In the genomic region with DNA sequence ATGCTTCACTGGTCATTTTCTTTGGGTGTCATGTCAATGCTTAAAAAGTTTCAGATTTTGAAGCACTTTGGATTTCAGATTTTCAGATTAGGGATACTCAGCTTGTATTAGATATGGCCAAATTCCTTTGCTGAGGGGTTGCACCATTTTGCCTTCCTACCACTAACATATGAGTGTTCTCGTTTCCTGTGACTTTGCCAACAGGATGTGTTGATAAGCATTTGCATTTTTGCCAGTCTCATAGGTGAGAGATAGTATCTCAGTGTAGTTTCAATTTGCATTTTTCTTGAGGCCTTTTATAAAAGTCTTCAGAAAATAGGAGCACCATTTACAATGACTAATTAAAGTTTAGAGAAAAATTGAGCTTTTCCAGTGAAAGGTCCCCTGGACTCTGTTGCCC, we compare ENCODE assay signal across 13 cellular contexts.
DNase-seq lines count a peak whose midpoint lies in the region; ATAC-seq and TF ChIP-seq lines count a peak whose summit lies in the region.
"Had no signal": no experiment of that assay in that cellular context is flagged by ENCODE, and none has a peak within 500 bp of the region (broad histone marks: within the 10 kb centered on the region; RNA-seq: fewer than 3 reads in every experiment).

No MANE protein-coding gene starts in this region.

- intact Hi-C loops in esophagus squamous epithelium (cut with DNase I), result no loop called here

- no peak overlapping the region for H3K27ac Mint-ChIP-seq in activated T-cell treated with anti-CD3 and anti-CD28 coated beads, Interleukin-2, amount 50 U/mL, for 72 hours
- peak overlapping the region; percentile 41 for H3K27ac Mint-ChIP-seq in activated naive CD8-positive, alpha-beta T cell
- H3K27ac Mint-ChIP-seq in stimulated activated effector memory CD8-positive, alpha-beta T cell treated with anti-CD3 and anti-CD28 coated beads, Interleukin-12 subunit alpha, Interleukin-12 subunit beta, amount 100 ng/mL, for 72 hours, result peak overlapping the region; percentile 45
- H3K27ac Mint-ChIP-seq: progenitor cell of endocrine pancreas had no signal

- peaks cover 14% of the 10 kb centered on the region for H3K27me3 Mint-ChIP-seq in activated T-cell treated with anti-CD3 and anti-CD28 coated beads, Interleukin-2, amount 50 U/mL, for 72 hours (ENCODE audit: low read depth)
- H3K27me3 Mint-ChIP-seq in activated naive CD8-positive, alpha-beta T cell, result no peaks in the 10 kb centered on the region
- H3K27me3 Mint-ChIP-seq: progenitor cell of endocrine pancreas had no signal

- H3K27ac ChIP-seq in esophagus squamous epithelium, result peak overlapping the region in 1 of 4 donors; percentile 6

- H3K36me3 Mint-ChIP-seq in activated T-cell treated with anti-CD3 and anti-CD28 coated beads, Interleukin-2, amount 50 U/mL, for 72 hours (ENCODE audit: insufficient read depth in 2 of 2), result peaks cover 2 to 5% of the 10 kb centered on the region in 2 donors
- peaks cover 4% of the 10 kb centered on the region for H3K36me3 Mint-ChIP-seq in activated naive CD8-positive, alpha-beta T cell
- peaks cover 6% of the 10 kb centered on the region for H3K36me3 Mint-ChIP-seq in stimulated activated effector memory CD8-positive, alpha-beta T cell treated with anti-CD3 and anti-CD28 coated beads, Interleukin-12 subunit alpha, Interleukin-12 subunit beta, amount 100 ng/mL, for 72 hours

- no peaks in the 10 kb centered on the region for H3K27me3 ChIP-seq in esophagus squamous epithelium
- H3K27me3 ChIP-seq in HAP-1 (ENCODE audit: low read depth), result no peaks in the 10 kb centered on the region
- H3K27me3 ChIP-seq: uterus had no signal

- DNase-seq in activated T-cell treated with anti-CD3 and anti-CD28 coated beads, Interleukin-2, amount 50 U/mL, for 72 hours, result no peak
- DNase-seq in activated T-cell treated with anti-CD3 and anti-CD28 coated beads, Interleukin-2, amount 50 U/mL, for 1 hour, result no peak
- no peak for DNase-seq in stimulated activated effector memory CD8-positive, alpha-beta T cell treated with anti-CD3 and anti-CD28 coated beads, Interleukin-12 subunit alpha, Interleukin-12 subunit beta, amount 100 ng/mL, for 72 hours (ENCODE audit: low spot score in 2 of 2)
- DNase-seq in esophagus squamous epithelium (lab: John Stamatoyannopoulos, UW) (no peak), HAP-1 (ENCODE audit: low spot score in 2 of 2) (no peak)
- DNase-seq: amygdala, left cardiac atrium, NCI-H1417, uterus had no signal

- no peaks in the 10 kb centered on the region for H3K9me3 Mint-ChIP-seq in activated T-cell treated with anti-CD3 and anti-CD28 coated beads, Interleukin-2, amount 50 U/mL, for 72 hours
- H3K9me3 Mint-ChIP-seq in activated naive CD8-positive, alpha-beta T cell (ENCODE audit: low read depth), result no peaks in the 10 kb centered on the region
- no peaks in the 10 kb centered on the region for H3K9me3 Mint-ChIP-seq in stimulated activated effector memory CD8-positive, alpha-beta T cell treated with anti-CD3 and anti-CD28 coated beads, Interleukin-12 subunit alpha, Interleukin-12 subunit beta, amount 100 ng/mL, for 72 hours

- in situ Hi-C loops in HAP-1 (cut with MboI; ENCODE audit: low sequenced_read_pairs), result no loop called here

- H3K36me3 ChIP-seq in esophagus squamous epithelium (peaks cover 0 to 11% (median 6%) of the 10 kb centered on the region in 3 donors), HAP-1 (replicated peaks) (no peaks in the 10 kb centered on the region)
- H3K36me3 ChIP-seq: uterus had no signal

- no peak for TF ChIP-seq CTCF in esophagus squamous epithelium (IDR thresholded peaks at IDR 0.05)

- no peak overlapping the region for H3K4me3 ChIP-seq in esophagus squamous epithelium
- H3K4me3 ChIP-seq in HAP-1, result no peak overlapping the region
- H3K4me3 ChIP-seq: uterus had no signal

- H3K4me1 Mint-ChIP-seq in activated T-cell treated with anti-CD3 and anti-CD28 coated beads, Interleukin-2, amount 50 U/mL, for 72 hours (ENCODE audit: low read depth), result peaks cover 39% of the 10 kb centered on the region
- H3K4me1 Mint-ChIP-seq in activated naive CD8-positive, alpha-beta T cell (ENCODE audit: low read depth), result peaks cover 37% of the 10 kb centered on the region
- H3K4me1 Mint-ChIP-seq in stimulated activated effector memory CD8-positive, alpha-beta T cell treated with anti-CD3 and anti-CD28 coated beads, Interleukin-12 subunit alpha, Interleukin-12 subunit beta, amount 100 ng/mL, for 72 hours, result peaks cover 27% of the 10 kb centered on the region

- peaks cover 4 to 54% (median 9%) of the 10 kb centered on the region in 3 donors for H3K4me1 ChIP-seq in esophagus squamous epithelium
- no peaks in the 10 kb centered on the region for H3K4me1 ChIP-seq in HAP-1
- H3K4me1 ChIP-seq: uterus had no signal

- 13 to 38% methylated on average over 1 of the region's 1 CpG for WGBS in esophagus squamous epithelium, 2 donors

- H3K4me3 Mint-ChIP-seq in activated T-cell treated with anti-CD3 and anti-CD28 coated beads, Interleukin-2, amount 50 U/mL, for 72 hours, result peak overlapping the region; percentile 43 to 62
- H3K4me3 Mint-ChIP-seq in activated naive CD8-positive, alpha-beta T cell, result peak overlapping the region; percentile 49
- H3K4me3 Mint-ChIP-seq in stimulated activated effector memory CD8-positive, alpha-beta T cell treated with anti-CD3 and anti-CD28 coated beads, Interleukin-12 subunit alpha, Interleukin-12 subunit beta, amount 100 ng/mL, for 72 hours, result no peak overlapping the region

- ATAC-seq in activated T-cell treated with anti-CD3 and anti-CD28 coated beads, Interleukin-2, amount 50 U/mL, for 72 hours (replicated peaks in 1 of 2), result peak; percentile 45 to 50
- ATAC-seq in HG03432 (IDR thresholded peaks at IDR 0.05; ENCODE audit: unreplicated experiment) (peak; percentile 34), GM19035 (IDR thresholded peaks at IDR 0.05; ENCODE audit: unreplicated experiment) (no peak)
- peak; percentile 59 for ATAC-seq in stimulated activated effector memory CD8-positive, alpha-beta T cell treated with anti-CD3 and anti-CD28 coated beads, Interleukin-12 subunit alpha, Interleukin-12 subunit beta, amount 100 ng/mL, for 72 hours
- ATAC-seq: left cardiac atrium had no signal

- H3K9me3 ChIP-seq in esophagus squamous epithelium (no peaks in the 10 kb centered on the region), HAP-1 (no peaks in the 10 kb centered on the region)
- H3K9me3 ChIP-seq: uterus had no signal

- TF ChIP-seq POLR2A in esophagus squamous epithelium (IDR thresholded peaks at IDR 0.05), result no peak
